ENCODE assay signal across 23 cellular contexts in the genomic region with DNA sequence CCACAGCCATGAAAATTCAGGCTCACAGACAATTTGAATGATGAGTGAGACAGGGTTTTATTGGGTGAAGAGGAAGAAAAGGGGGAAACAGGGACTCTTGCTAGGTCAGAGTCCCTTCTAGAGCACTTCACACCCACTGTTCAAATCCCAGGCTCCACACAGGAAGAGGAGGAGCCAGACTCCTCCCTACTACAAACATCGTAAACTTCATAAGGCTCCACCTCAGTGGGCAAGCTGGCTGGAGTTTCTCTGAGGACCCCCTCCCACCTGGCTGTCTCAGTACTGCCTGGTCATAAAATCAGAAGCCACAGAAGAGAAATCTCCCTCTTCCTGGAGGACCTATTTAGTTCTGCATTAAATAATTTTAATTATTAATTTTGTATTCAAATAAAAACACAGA.
"Had no signal": no experiment of that assay in that cellular context is flagged by ENCODE, and none has a peak within 500 bp of the region (broad histone marks: within the 10 kb centered on the region; RNA-seq: fewer than 3 reads in every experiment).

No MANE protein-coding gene starts in this region.

- H3K4me3 Mint-ChIP-seq: activated CD4-positive, alpha-beta T cell treated with anti-CD3 and anti-CD28 coated beads for 36 hours; activated CD8-positive, alpha-beta T cell treated with anti-CD3 and anti-CD28 coated beads for 36 hours; activated naive CD4-positive, alpha-beta T cell treated with anti-CD3 and anti-CD28 coated beads, Interleukin-2, amount 10 ng/mL, durations not matched to agents 7 days and 5 days; activated naive CD8-positive, alpha-beta T cell treated with anti-CD3 and anti-CD28 coated beads for 36 hours; activated T-cell treated with anti-CD3 and anti-CD28 coated beads, Interleukin-2, amount 50 U/mL, for 72 hours had no signal

- H3K27me3 ChIP-seq: breast epithelium, Peyer's patch, SJSA1 had no signal

- H3K9me3 Mint-ChIP-seq: activated CD8-positive, alpha-beta T cell treated with anti-CD3 and anti-CD28 coated beads for 36 hours; activated naive CD4-positive, alpha-beta T cell treated with anti-CD3 and anti-CD28 coated beads, Interleukin-2, amount 10 ng/mL, durations not matched to agents 7 days and 5 days; activated naive CD8-positive, alpha-beta T cell treated with anti-CD3 and anti-CD28 coated beads for 36 hours; activated T-cell treated with anti-CD3 and anti-CD28 coated beads, Interleukin-2, amount 50 U/mL, for 72 hours; activated T-helper 2 cell treated with anti-CD3 and anti-CD28 coated beads, Interferon-gamma antibody, Interleukin-2, Interleukin-4, amounts not matched to agents 10 μg/mL and 5 μg/mL and 100 μg/mL, durations not matched to agents 14 hours and 24 hours and 36 hours had no signal

- H3K27ac ChIP-seq: breast epithelium, Peyer's patch, RWPE1, SJSA1 had no signal

- DNase-seq: activated CD4-positive, alpha-beta T cell treated with anti-CD3 and anti-CD28 coated beads for 36 hours; activated CD4-positive, alpha-beta T cell treated with anti-CD3 and anti-CD28 coated beads, Interleukin-2, amount 50 U/mL, for 1 hour; activated CD8-positive, alpha-beta memory T cell treated with anti-CD3 and anti-CD28 coated beads, Interleukin-2, amount 50 U/mL, for 4 hours; activated CD8-positive, alpha-beta T cell treated with anti-CD3 and anti-CD28 coated beads for 36 hours; activated gamma-delta T cell treated with Interleukin-2 at 50 U/mL for 16 hours; activated naive CD4-positive, alpha-beta T cell treated with anti-CD3 and anti-CD28 coated beads, Interleukin-2, amount 10 ng/mL, durations not matched to agents 7 days and 5 days; activated naive CD8-positive, alpha-beta T cell treated with anti-CD3 and anti-CD28 coated beads for 36 hours; activated T-cell treated with anti-CD3 and anti-CD28 coated beads, Interleukin-2, amount 50 U/mL, for 72 hours; caudate nucleus; Karpas-422; NCI-H1105 treated with DMSO at 0.1 percent for 48 hours; NCI-H1436 treated with DMSO at 0.1 percent for 48 hours; NCI-H187; NCI-H510A treated with DMSO at 0.1 percent for 48 hours; NCI-H82; Peyer's patch; SHP77; SW 1271 had no signal

- H3K27ac Mint-ChIP-seq: activated CD4-positive, alpha-beta T cell treated with anti-CD3 and anti-CD28 coated beads for 36 hours; activated CD8-positive, alpha-beta T cell treated with anti-CD3 and anti-CD28 coated beads for 36 hours; activated naive CD4-positive, alpha-beta T cell treated with anti-CD3 and anti-CD28 coated beads, Interleukin-2, amount 10 ng/mL, durations not matched to agents 7 days and 5 days; activated naive CD8-positive, alpha-beta T cell treated with anti-CD3 and anti-CD28 coated beads for 36 hours; activated T-cell treated with anti-CD3 and anti-CD28 coated beads, Interleukin-2, amount 50 U/mL, for 72 hours; activated T-helper 2 cell treated with anti-CD3 and anti-CD28 coated beads, Interferon-gamma antibody, Interleukin-2, Interleukin-4, amounts not matched to agents 10 μg/mL and 5 μg/mL and 100 μg/mL, durations not matched to agents 14 hours and 24 hours and 36 hours had no signal

- ATAC-seq: activated CD4-positive, alpha-beta T cell treated with anti-CD3 and anti-CD28 coated beads for 36 hours; activated CD8-positive, alpha-beta T cell treated with anti-CD3 and anti-CD28 coated beads for 36 hours; activated T-cell treated with anti-CD3 and anti-CD28 coated beads, Interleukin-2, amount 50 U/mL, for 72 hours; SK-N-SH treated with all-trans-retinoic acid at 6 μM for 48 hours had no signal

- H3K4me1 ChIP-seq: breast epithelium, Peyer's patch, SJSA1 had no signal

- H3K27me3 Mint-ChIP-seq: activated naive CD4-positive, alpha-beta T cell treated with anti-CD3 and anti-CD28 coated beads, Interleukin-2, amount 10 ng/mL, durations not matched to agents 7 days and 5 days had no signal

- H3K9me3 ChIP-seq: breast epithelium, Peyer's patch, SJSA1 had no signal

- H3K4me1 Mint-ChIP-seq: activated CD4-positive, alpha-beta T cell treated with anti-CD3 and anti-CD28 coated beads for 36 hours; activated naive CD4-positive, alpha-beta T cell treated with anti-CD3 and anti-CD28 coated beads, Interleukin-2, amount 10 ng/mL, durations not matched to agents 7 days and 5 days; activated naive CD8-positive, alpha-beta T cell treated with anti-CD3 and anti-CD28 coated beads for 36 hours had no signal

- H3K36me3 Mint-ChIP-seq: activated naive CD4-positive, alpha-beta T cell treated with anti-CD3 and anti-CD28 coated beads, Interleukin-2, amount 10 ng/mL, durations not matched to agents 7 days and 5 days; activated naive CD8-positive, alpha-beta T cell treated with anti-CD3 and anti-CD28 coated beads for 36 hours had no signal

- H3K4me3 ChIP-seq: breast epithelium, Peyer's patch, SJSA1 had no signal

- H3K36me3 ChIP-seq: breast epithelium, Peyer's patch, SJSA1 had no signal
